21 cellular contexts compared by ENCODE assay signal in genomic region chr4:83568057-83568456, GRCh38.
"Had no signal": no experiment of that assay in that cellular context is flagged by ENCODE, and none has a peak within 500 bp of the region (broad histone marks: within the 10 kb centered on the region; RNA-seq: fewer than 3 reads in every experiment).

No MANE protein-coding gene starts in this region.

- H3K4me3 Mint-ChIP-seq: nephron progenitor cell had no signal

- H3K4me1 Mint-ChIP-seq: nephron progenitor cell had no signal

- DNase-seq: activated CD4-positive, alpha-beta T cell treated with anti-CD3 and anti-CD28 coated beads, Interleukin-2, amount 50 U/mL, for 1 hour; activated CD4-positive, CD25-positive, alpha-beta regulatory T cell treated with anti-CD3 and anti-CD28 coated beads, Interleukin-2, amount 50 U/mL, for 72 hours; activated CD8-positive, alpha-beta memory T cell treated with anti-CD3 and anti-CD28 coated beads, Interleukin-2, amount 50 U/mL, for 4 hours; activated gamma-delta T cell; activated T-cell treated with anti-CD3 and anti-CD28 coated beads, Interleukin-2, amount 50 U/mL, for 48 hours; cerebellar nuclear complex; cortex of kidney; effector CD4-positive, alpha-beta T cell; esophagus squamous epithelium; foreskin fibroblast; left cardiac atrium; lower lobe of right lung; nephron progenitor cell; nucleus accumbens; stimulated activated CD4-positive, alpha-beta T cell treated with anti-CD3 and anti-CD28 coated beads, Interleukin-4, amount 100 ng/mL, for 1 hour; stomach; T-helper 9 cell had no signal

- ATAC-seq: activated naive CD4-positive, alpha-beta T cell treated with anti-CD3 and anti-CD28 coated beads, Interleukin-2, amount 50 U/mL, for 72 hours; left cardiac atrium; lower lobe of right lung; sciatic nerve had no signal

- H3K9me3 Mint-ChIP-seq: activated naive CD4-positive, alpha-beta T cell treated with anti-CD3 and anti-CD28 coated beads, Interleukin-2, amount 50 U/mL, for 72 hours; nephron progenitor cell had no signal

- H3K27ac ChIP-seq: esophagus squamous epithelium, hepatocyte, lower lobe of right lung, stomach, vagina had no signal

- H3K36me3 Mint-ChIP-seq: activated naive CD4-positive, alpha-beta T cell treated with anti-CD3 and anti-CD28 coated beads, Interleukin-2, amount 50 U/mL, for 72 hours had no signal

- H3K27ac Mint-ChIP-seq: activated naive CD4-positive, alpha-beta T cell treated with anti-CD3 and anti-CD28 coated beads, Interleukin-2, amount 50 U/mL, for 72 hours had no signal
